Comparison of ENCODE assay signal across 14 cellular contexts in the genomic region with DNA sequence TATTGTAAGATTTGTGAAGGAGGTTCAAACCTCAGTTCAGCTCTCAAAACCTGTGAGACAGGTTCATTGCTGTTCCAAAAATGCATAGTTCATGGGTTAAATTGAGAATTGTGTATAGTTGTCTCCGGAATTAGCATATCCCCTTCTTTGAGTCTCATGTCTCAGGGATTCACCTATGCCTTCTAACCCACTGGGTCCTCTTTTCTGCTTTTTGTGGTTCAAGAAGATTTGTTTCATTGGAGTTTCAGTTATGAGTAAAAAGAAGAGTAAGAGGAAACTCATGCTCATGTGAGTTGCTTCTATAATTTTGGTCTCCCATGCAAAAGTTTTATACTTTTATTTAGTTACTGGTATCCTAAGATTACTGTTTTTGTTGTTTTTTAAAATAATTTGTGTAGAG.
DNase-seq lines count a peak whose midpoint lies in the region; ATAC-seq lines count a peak whose summit lies in the region.
"Had no signal": no experiment of that assay in that cellular context is flagged by ENCODE, and none has a peak within 500 bp of the region (broad histone marks: within the 10 kb centered on the region; RNA-seq: fewer than 3 reads in every experiment).

No MANE protein-coding gene starts in this region.

- H3K27ac Mint-ChIP-seq in activated naive CD4-positive, alpha-beta T cell treated with anti-CD3 and anti-CD28 coated beads, Interleukin-2, amount 50 U/mL, for 72 hours = no peak overlapping the region
- peak overlapping the region; percentile 71 for H3K27ac Mint-ChIP-seq in stimulated activated memory B cell treated with anti-CD40 and anti-IgM and Interleukin-4, amounts not matched to agents 10 μg/mL and 1 μg/mL and 100 μg/mL, for 72 hours

- peaks cover 40% of the 10 kb centered on the region for H3K4me1 Mint-ChIP-seq in stimulated activated memory B cell treated with anti-CD40 and anti-IgM and Interleukin-4, amounts not matched to agents 10 μg/mL and 1 μg/mL and 100 μg/mL, for 72 hours

- no peaks in the 10 kb centered on the region for H3K36me3 Mint-ChIP-seq in activated naive CD4-positive, alpha-beta T cell treated with anti-CD3 and anti-CD28 coated beads, Interleukin-2, amount 50 U/mL, for 72 hours
- no peaks in the 10 kb centered on the region for H3K36me3 Mint-ChIP-seq in stimulated activated memory B cell treated with anti-CD40 and anti-IgM and Interleukin-4, amounts not matched to agents 10 μg/mL and 1 μg/mL and 100 μg/mL, for 72 hours

- H3K4me3 Mint-ChIP-seq in stimulated activated memory B cell treated with anti-CD40 and anti-IgM and Interleukin-4, amounts not matched to agents 10 μg/mL and 1 μg/mL and 100 μg/mL, for 72 hours = no peak overlapping the region

- DNase-seq in activated naive CD4-positive, alpha-beta T cell treated with anti-CD3 and anti-CD28 coated beads, Interleukin-2, amount 50 U/mL, for 72 hours (ENCODE audit: low spot score in 2 of 2) = no peak
- no peak for DNase-seq in activated naive CD4-positive, alpha-beta T cell treated with Interleukin-2 at 50 U/mL for 16 hours
- DNase-seq in H4 (ENCODE audit: low spot score) (no peak), NCI-H1105 treated with DMSO at 0.1 percent for 48 hours (lab: John Stamatoyannopoulos, UW) (no peak), NCI-H69 (lab: John Stamatoyannopoulos, UW) (no peak)
- DNase-seq: activated CD8-positive, alpha-beta memory T cell treated with anti-CD3 and anti-CD28 coated beads, Interleukin-2, amount 50 U/mL, for 4 hours; amniotic stem cell; gastrocnemius medialis; left cardiac atrium; thyroid gland had no signal

- H3K27me3 Mint-ChIP-seq in stimulated activated memory B cell treated with anti-CD40 and anti-IgM and Interleukin-4, amounts not matched to agents 10 μg/mL and 1 μg/mL and 100 μg/mL, for 72 hours = no peaks in the 10 kb centered on the region

- ATAC-seq in activated naive CD4-positive, alpha-beta T cell treated with anti-CD3 and anti-CD28 coated beads, Interleukin-2, amount 50 U/mL, for 72 hours = peak; percentile 20 to 52
- ATAC-seq in HG02588 (IDR thresholded peaks at IDR 0.05; ENCODE audit: unreplicated experiment) (peak; percentile 68), HG03342 (IDR thresholded peaks at IDR 0.05; ENCODE audit: unreplicated experiment) (peak; percentile 67)
- peak; percentile 63 for ATAC-seq in stimulated activated memory B cell treated with anti-CD40 and anti-IgM and Interleukin-4, amounts not matched to agents 10 μg/mL and 1 μg/mL and 100 μg/mL, for 72 hours
- ATAC-seq: gastrocnemius medialis, left cardiac atrium had no signal

- peaks cover 8% of the 10 kb centered on the region in 2 donors for H3K9me3 Mint-ChIP-seq in activated naive CD4-positive, alpha-beta T cell treated with anti-CD3 and anti-CD28 coated beads, Interleukin-2, amount 50 U/mL, for 72 hours
- no peaks in the 10 kb centered on the region for H3K9me3 Mint-ChIP-seq in stimulated activated memory B cell treated with anti-CD40 and anti-IgM and Interleukin-4, amounts not matched to agents 10 μg/mL and 1 μg/mL and 100 μg/mL, for 72 hours
- H3K9me3 Mint-ChIP-seq: HFFc6 had no signal
